In genomic region chr4:143513314-143514211, GRCh38 we compare ENCODE assay signal across 7 cellular contexts. TPM values are rescaled to one million over a fixed set of nuclear protein-coding genes. Genes with fewer than 3 reads are reported as not detected.
A peak's percentile ranks its signal among the peaks of the same experiment; 100 is the strongest.
DNase-seq lines count a peak whose midpoint lies in the region; ATAC-seq and TF ChIP-seq lines count a peak whose summit lies in the region.

Gene SMARCA5, plus strand, starts transcription at chr4:143513702. Its CDS starts 223 bp downstream, at chr4:143513925.

- H3K27me3 ChIP-seq in hepatocyte, result no peaks in the 10 kb centered on the region

- peak within 1 kb of the TSS; percentile 96 for H3K27ac ChIP-seq in hepatocyte

- H3K9me3 ChIP-seq in hepatocyte (ENCODE audit: low read depth), result no peaks in the 10 kb centered on the region

- H4K20me1 ChIP-seq in hepatocyte (ENCODE audit: insufficient read depth, poor library complexity, severe bottlenecking), result peaks cover 37% of the 10 kb centered on the region

- H3K9me2 ChIP-seq in hepatocyte (replicated peaks; ENCODE audit: insufficient read depth), result no peaks in the 10 kb centered on the region

- peaks cover 46% of the 10 kb centered on the region for H3K79me2 ChIP-seq in hepatocyte

- peaks cover 18% of the 10 kb centered on the region for H3K4me1 ChIP-seq in hepatocyte (ENCODE audit: insufficient read depth)

- peak within 1 kb of the TSS; percentile 84 for H3K4me2 ChIP-seq in hepatocyte

- TF ChIP-seq CTCF in hepatocyte (IDR thresholded peaks at IDR 0.05; ENCODE audit: poor library complexity), result no peak

- under 1% methylated on average over 85 of the region's 91 CpGs for WGBS in hepatocyte (ENCODE audit: low lambda C conversion rate, missing lambda C conversion rate)

- DNase-seq in NCI-H2081 (lab: John Stamatoyannopoulos, UW), result peak; percentile 94 to 95
- DNase-seq in T1000 (lab: John Stamatoyannopoulos, UW), result peak; percentile 85
- peak; percentile 99 for DNase-seq in astrocyte of the hippocampus (ENCODE audit: low read depth, low spot score)
- DNase-seq in hepatocyte (ENCODE audit: low spot score), result peak; percentile 99
- peak; percentile 96 for DNase-seq in renal cortical epithelial cell (ENCODE audit: low read depth)

- no peaks in the 10 kb centered on the region for H3K36me3 ChIP-seq in hepatocyte (replicated peaks; ENCODE audit: insufficient read depth, low read depth)

- H3K4me3 ChIP-seq in hepatocyte, result peak within 1 kb of the TSS; percentile 97

- H2AFZ ChIP-seq in hepatocyte, result peak within 1 kb of the TSS; percentile 52

- ATAC-seq in GM18508 (IDR thresholded peaks at IDR 0.05; ENCODE audit: insufficient read depth, unreplicated experiment) (peak; percentile 87), HG03025 (IDR thresholded peaks at IDR 0.05; ENCODE audit: low FRiP score, unreplicated experiment) (peak; percentile 89)

RNA-seq across cellular contexts. Expression of gene SMARCA5, which starts in this region (rescaled TPM):
- total RNA-seq in hepatocyte (53.4 and 73.0 TPM in 2 replicates), renal cortical epithelial cell (68.6 and 107 TPM in 2 replicates)
- 33.8 and 38.7 TPM in 2 replicates for polyA plus RNA-seq in hepatocyte

Comparison
In these comparisons a context has a peak if more than half of its experiments do, and no peak if none do; other contexts are left out.
1. Peak in every context shown above with its lines: DNase-seq, ATAC-seq, H3K4me3 ChIP-seq and H3K27ac ChIP-seq.